21 cellular contexts compared by ENCODE assay signal in genomic region chr22:47001288-47001687, GRCh38.
A peak's percentile ranks its signal among the peaks of the same experiment; 100 is the strongest.
DNase-seq lines count a peak whose midpoint lies in the region; ATAC-seq and TF ChIP-seq lines count a peak whose summit lies in the region.
"Had no signal": no experiment of that assay in that cellular context is flagged by ENCODE, and none has a peak within 500 bp of the region (broad histone marks: within the 10 kb centered on the region; RNA-seq: fewer than 3 reads in every experiment).

No MANE protein-coding gene starts in this region.

- H3K4me1 Mint-ChIP-seq in HFFc6 (ENCODE audit: low read depth), result peaks cover 5% of the 10 kb centered on the region

- peak; percentile 65 for DNase-seq in GM13976 (ENCODE audit: low spot score)
- peak; percentile 70 for DNase-seq in myocyte (ENCODE audit: low read depth)
- DNase-seq in sciatic nerve (ENCODE audit: low spot score), result no peak
- DNase-seq in COLO668 (lab: John Stamatoyannopoulos, UW; ENCODE audit: unreplicated experiment), result no peak
- no peak for DNase-seq in HFFc6
- DNase-seq in NCI-H524 treated with DMSO at 0.1 percent for 48 hours (lab: John Stamatoyannopoulos, UW), result no peak
- DNase-seq: activated CD8-positive, alpha-beta T cell treated with anti-CD3 and anti-CD28 coated beads, Interleukin-2, amount 10 ng/mL, durations not matched to agents 7 days and 5 days; activated naive CD8-positive, alpha-beta T cell treated with anti-CD3 and anti-CD28 coated beads for 36 hours; activated T-cell treated with anti-CD3 and anti-CD28 coated beads, Interleukin-2, amount 50 U/mL, for 24 hours; effector CD8-positive, alpha-beta T cell; H9; Kasumi-1; left colon; NCI-H2107; NCI-H526; nephron progenitor cell; stimulated activated CD4-positive, alpha-beta T cell treated with anti-CD3 and anti-CD28 coated beads, Interleukin-4, amount 100 ng/mL, for 1 hour; SW 1271 had no signal

- in situ Hi-C loops in GM13976 (cut with MboI; ENCODE audit: low sequenced_read_pairs, unreplicated experiment), result no loop called here

- no peaks in the 10 kb centered on the region for H3K9me3 Mint-ChIP-seq in HFFc6
- H3K9me3 Mint-ChIP-seq: activated naive CD8-positive, alpha-beta T cell treated with anti-CD3 and anti-CD28 coated beads for 36 hours; activated T-cell treated with anti-CD3 and anti-CD28 coated beads, Interleukin-2, amount 50 U/mL, for 24 hours; nephron progenitor cell had no signal

- TF ChIP-seq CTCF in GM13976 (IDR thresholded peaks at IDR 0.05; ENCODE audit: borderline replicate concordance, control extremely low read depth, extremely low read depth, insufficient read depth, missing control alignments) (no peak), HFFc6 (IDR thresholded peaks at IDR 0.05) (no peak)

- H3K36me3 Mint-ChIP-seq in HFFc6 (ENCODE audit: low read depth), result no peaks in the 10 kb centered on the region; the same call in 1 of the 2 replicates

- no peak overlapping the region for H3K4me3 Mint-ChIP-seq in HFFc6
- H3K4me3 Mint-ChIP-seq: activated CD8-positive, alpha-beta T cell treated with anti-CD3 and anti-CD28 coated beads, Interleukin-2, amount 10 ng/mL, durations not matched to agents 7 days and 5 days; activated naive CD8-positive, alpha-beta T cell treated with anti-CD3 and anti-CD28 coated beads for 36 hours; activated T-cell treated with anti-CD3 and anti-CD28 coated beads, Interleukin-2, amount 50 U/mL, for 24 hours; H9; nephron progenitor cell had no signal

- H3K27me3 Mint-ChIP-seq in HFFc6 (ENCODE audit: insufficient read depth), result peaks cover 2% of the 10 kb centered on the region
- H3K27me3 Mint-ChIP-seq: activated naive CD8-positive, alpha-beta T cell treated with anti-CD3 and anti-CD28 coated beads for 36 hours; activated T-cell treated with anti-CD3 and anti-CD28 coated beads, Interleukin-2, amount 50 U/mL, for 24 hours had no signal

- ATAC-seq in GM19467 (IDR thresholded peaks at IDR 0.05; ENCODE audit: unreplicated experiment) (peak; percentile 55), HG03439 (IDR thresholded peaks at IDR 0.05; ENCODE audit: unreplicated experiment) (peak; percentile 55), sciatic nerve (no peak)
- ATAC-seq: activated CD8-positive, alpha-beta T cell treated with anti-CD3 and anti-CD28 coated beads, Interleukin-2, amount 10 ng/mL, durations not matched to agents 7 days and 5 days; left colon; Right ventricle myocardium inferior had no signal

- intact Hi-C loops in sciatic nerve (cut with DNase I), result no loop called here

- no peak overlapping the region for H3K27ac Mint-ChIP-seq in HFFc6
- H3K27ac Mint-ChIP-seq: activated CD8-positive, alpha-beta T cell treated with anti-CD3 and anti-CD28 coated beads, Interleukin-2, amount 10 ng/mL, durations not matched to agents 7 days and 5 days; activated naive CD8-positive, alpha-beta T cell treated with anti-CD3 and anti-CD28 coated beads for 36 hours; nephron progenitor cell had no signal

Comparison
In these comparisons a context has a peak if more than half of its experiments do, and no peak if none do; other contexts are left out.
1. DNase-seq: peak in GM13976 (single experiment) and myocyte (single experiment); none in sciatic nerve (single experiment), COLO668 (single experiment), HFFc6 (single experiment) and NCI-H524 treated with DMSO at 0.1 percent for 48 hours (single experiment).